Comparison of ENCODE assay signal across 1 cellular context in genomic region chr9:37916471-37917314, GRCh38.
TF ChIP-seq lines count a peak whose summit lies in the region.

No MANE protein-coding gene starts in this region.

TF ChIP-seq in endothelial cell of umbilical vein, 7 proteins besides CTCF, POLR2A, EP300 and RAD21 (continued from another document):
- no peak for TF ChIP-seq MAX (IDR thresholded peaks at IDR 0.05; ENCODE audit: insufficient read depth, insufficient read length)
